ENCODE assay signal across 18 cellular contexts in genomic region chr9:108710424-108710823, GRCh38.
"Had no signal": no experiment of that assay in that cellular context is flagged by ENCODE, and none has a peak within 500 bp of the region (broad histone marks: within the 10 kb centered on the region; RNA-seq: fewer than 3 reads in every experiment).

No MANE protein-coding gene starts in this region.

- H3K9me3 ChIP-seq: tibial artery had no signal

- H3K27ac ChIP-seq: epithelial cell of prostate, hepatocyte, tibial artery had no signal

- H2AFZ ChIP-seq: hepatocyte had no signal

- H3K9me3 Mint-ChIP-seq: T-helper 2 cell treated with Interferon-gamma antibody and Interleukin-4, amounts not matched to agents 5 μg/mL and 100 μg/mL, for 36 hours had no signal

- H3K36me3 Mint-ChIP-seq: activated naive CD8-positive, alpha-beta T cell treated with anti-CD3 and anti-CD28 coated beads for 36 hours; T-cell had no signal

- H3K27ac Mint-ChIP-seq: activated naive CD8-positive, alpha-beta T cell treated with anti-CD3 and anti-CD28 coated beads for 36 hours; natural killer cell treated with Interleukin-12 subunit alpha and Interleukin-12 subunit beta and Interleukin-15 and Interleukin-18, amount 100 ng/mL, for 72 hours; progenitor cell of endocrine pancreas; T-cell; T-helper 2 cell treated with Interferon-gamma antibody and Interleukin-4, amounts not matched to agents 5 μg/mL and 100 μg/mL, for 36 hours had no signal

- DNase-seq: activated CD4-positive, alpha-beta T cell treated with anti-CD3 and anti-CD28 coated beads, Interleukin-2, amount 50 U/mL, for 48 hours; activated naive CD4-positive, alpha-beta T cell treated with Interleukin-2 at 50 U/mL for 16 hours; activated naive CD8-positive, alpha-beta T cell treated with anti-CD3 and anti-CD28 coated beads for 36 hours; activated T-cell treated with anti-CD3 and anti-CD28 coated beads, Interleukin-2, amount 50 U/mL, for 48 hours; amniotic stem cell; cerebellar nuclear complex; cortex of kidney; foreskin fibroblast; retina; stimulated activated CD4-positive, alpha-beta T cell treated with anti-CD3 and anti-CD28 coated beads, Interleukin-4, amount 100 ng/mL, for 1 hour; stimulated activated naive CD4-positive, alpha-beta T cell treated with Interleukin-2 at 50 U/mL for 16 hours; T-cell; tibial artery had no signal

- H3K27me3 Mint-ChIP-seq: activated naive CD8-positive, alpha-beta T cell treated with anti-CD3 and anti-CD28 coated beads for 36 hours; natural killer cell treated with Interleukin-12 subunit alpha and Interleukin-12 subunit beta and Interleukin-15 and Interleukin-18, amount 100 ng/mL, for 72 hours had no signal

- H3K27me3 ChIP-seq: tibial artery had no signal

- H3K36me3 ChIP-seq: tibial artery had no signal

- H3K4me3 Mint-ChIP-seq: activated naive CD8-positive, alpha-beta T cell treated with anti-CD3 and anti-CD28 coated beads for 36 hours; natural killer cell treated with Interleukin-12 subunit alpha and Interleukin-12 subunit beta and Interleukin-15 and Interleukin-18, amount 100 ng/mL, for 72 hours; T-cell; T-helper 2 cell treated with Interferon-gamma antibody and Interleukin-4, amounts not matched to agents 5 μg/mL and 100 μg/mL, for 36 hours had no signal

- H3K4me1 ChIP-seq: tibial artery had no signal

- H3K79me2 ChIP-seq: hepatocyte had no signal

- H3K4me2 ChIP-seq: hepatocyte had no signal

- ATAC-seq: natural killer cell treated with Interleukin-12 subunit alpha and Interleukin-12 subunit beta and Interleukin-15 and Interleukin-18, amount 100 ng/mL, for 72 hours; T-cell had no signal

- H3K4me1 Mint-ChIP-seq: activated naive CD8-positive, alpha-beta T cell treated with anti-CD3 and anti-CD28 coated beads for 36 hours; T-cell had no signal

- H3K4me3 ChIP-seq: hepatocyte, tibial artery had no signal
